In genomic region chr3:43998374-43998840, GRCh38 we compare ENCODE assay signal across 8 cellular contexts.
A peak's percentile ranks its signal among the peaks of the same experiment; 100 is the strongest.
DNase-seq lines count a peak whose midpoint lies in the region; ATAC-seq and TF ChIP-seq lines count a peak whose summit lies in the region.

No MANE protein-coding gene starts in this region.

- H3K9me3 ChIP-seq in BLaER1 (peaks cover 12% of the 10 kb centered on the region; the same call in 1 of the 2 replicates), adrenal gland (replicated peaks in 1 of 3) (no peaks in the 10 kb centered on the region)

- H3K27me3 Mint-ChIP-seq in naive B cell, result peaks cover 76 to 91% (median 85%) of the 10 kb centered on the region in 3 donors

- DNase-seq in cardiac fibroblast (ENCODE audit: low read depth in 2 of 2) (no peak), naive B cell (peak; percentile 10), GM10266 (ENCODE audit: extremely low spot score) (no peak), cerebellar nuclear complex (lab: John Stamatoyannopoulos, UW) (no peak), adrenal gland (no peak)

- peak overlapping the region in 2 of 6 donors; percentile 24 for H3K27ac Mint-ChIP-seq in naive B cell

- H3K36me3 Mint-ChIP-seq in naive B cell, result peaks cover 0 to 9% of the 10 kb centered on the region in 2 donors

- ATAC-seq in HG02798 (IDR thresholded peaks at IDR 0.05; ENCODE audit: poor library complexity, unreplicated experiment) (peak; percentile 1), naive B cell (ENCODE audit: low read depth in 2 of 2) (peak in 1 of 2 donors; percentile 23), GM19351 (IDR thresholded peaks at IDR 0.05; ENCODE audit: unreplicated experiment) (no peak)

- H3K4me3 Mint-ChIP-seq in naive B cell, result peak overlapping the region; percentile 85 to 94 (median 90)

- H3K9me3 Mint-ChIP-seq in naive B cell, result peaks cover 0 to 13% (median 4%) of the 10 kb centered on the region in 7 donors

- H3K36me3 ChIP-seq in BLaER1, result no peaks in the 10 kb centered on the region
- no peaks in the 10 kb centered on the region for H3K36me3 ChIP-seq in adrenal gland (replicated peaks in 1 of 2)

- WGBS in adrenal gland, 4 donors, result 3 to 6% (median 4%) methylated on average over 20 to 25 of the region's 25 CpGs

- H3K4me1 ChIP-seq in BLaER1 (peaks cover 47% of the 10 kb centered on the region), adrenal gland (replicated peaks in 1 of 2) (peaks cover 27 to 49% of the 10 kb centered on the region in 2 donors)

- H3K27ac ChIP-seq in BLaER1 (no peak overlapping the region), adrenal gland (no peak overlapping the region)

- H3K4me3 ChIP-seq in BLaER1, result peak overlapping the region; percentile 64
- peak overlapping the region; percentile 44 to 77 for H3K4me3 ChIP-seq in cardiac fibroblast (replicated peaks in 1 of 2; ENCODE audit: low read depth in 2 of 2, low read length in 2 of 2)
- H3K4me3 ChIP-seq in adrenal gland, result peak overlapping the region in 2 of 4 donors; percentile 12 to 51

- H4K20me1 ChIP-seq in BLaER1, result peaks cover 53% of the 10 kb centered on the region

- peak overlapping the region; percentile 87 for H3K4me2 ChIP-seq in BLaER1

- TF ChIP-seq CTCF in cardiac fibroblast (IDR thresholded peaks at IDR 0.05; ENCODE audit: low read depth, low read length), result no peak
- TF ChIP-seq CTCF in GM10266 (IDR thresholded peaks at IDR 0.05; ENCODE audit: control insufficient read depth, insufficient read depth, low read depth, missing control alignments), result no peak
- TF ChIP-seq CTCF in adrenal gland (IDR thresholded peaks at IDR 0.05), result no peak

- no peak overlapping the region for H3K9ac ChIP-seq in BLaER1

- intact Hi-C loops in adrenal gland (cut with DNase I), result no loop called here

- H3K27me3 ChIP-seq in BLaER1 (peaks cover 92% of the 10 kb centered on the region), adrenal gland (peaks cover 75% of the 10 kb centered on the region)

- H3K4me1 Mint-ChIP-seq in naive B cell, result peaks cover 39 to 43% (median 42%) of the 10 kb centered on the region in 3 donors

- no peak for TF ChIP-seq POLR2A in adrenal gland (IDR thresholded peaks at IDR 0.05)
